Comparison of ENCODE assay signal across 8 cellular contexts in genomic region chr11:65471410-65471762, GRCh38. TPM values are rescaled to one million over a fixed set of nuclear protein-coding genes. Genes with fewer than 3 reads are reported as not detected.
DNase-seq lines count a peak whose midpoint lies in the region; ATAC-seq and TF ChIP-seq lines count a peak whose summit lies in the region.

No MANE protein-coding gene starts in this region.

- intact Hi-C loops in left ventricle myocardium superior (cut with micrococcal nuclease), result no loop called here

- H3K4me3 Mint-ChIP-seq in activated naive CD4-positive, alpha-beta T cell treated with anti-CD3 and anti-CD28 coated beads, Interleukin-2, amount 50 U/mL, for 24 hours, result peak overlapping the region; percentile 78

- TF ChIP-seq CTCF in retinal pigment epithelial cell (conservative IDR thresholded peaks at IDR 0.05; ENCODE audit: low read depth, low read length), result peak; percentile 62

- H3K4me3 ChIP-seq in retinal pigment epithelial cell (ENCODE audit: low read length), result peak overlapping the region; percentile 20

- peak overlapping the region; percentile 99 for H3K27ac Mint-ChIP-seq in activated naive CD4-positive, alpha-beta T cell treated with anti-CD3 and anti-CD28 coated beads, Interleukin-2, amount 50 U/mL, for 24 hours

- H3K4me1 Mint-ChIP-seq in activated naive CD4-positive, alpha-beta T cell treated with anti-CD3 and anti-CD28 coated beads, Interleukin-2, amount 50 U/mL, for 24 hours, result peaks cover 20% of the 10 kb centered on the region

- no peaks in the 10 kb centered on the region for H3K9me3 Mint-ChIP-seq in activated naive CD4-positive, alpha-beta T cell treated with anti-CD3 and anti-CD28 coated beads, Interleukin-2, amount 50 U/mL, for 24 hours

- ATAC-seq in left ventricle myocardium superior (peak; percentile 88), GM19328 (IDR thresholded peaks at IDR 0.05; ENCODE audit: unreplicated experiment) (no peak)

- no peak for DNase-seq in activated naive CD4-positive, alpha-beta T cell (lab: John Stamatoyannopoulos, UW)
- DNase-seq in NCI-H226 (peak; percentile 62), amygdala (lab: John Stamatoyannopoulos, UW) (peak in 38 of 56 donors; percentile 20 to 77 (median 46)), left ventricle myocardium superior (peak; percentile 86), retinal pigment epithelial cell (ENCODE audit: low read depth) (peak; percentile 70), SKM-1 (lab: John Stamatoyannopoulos, UW; ENCODE audit: unreplicated experiment) (no peak)

- H3K36me3 Mint-ChIP-seq in activated naive CD4-positive, alpha-beta T cell treated with anti-CD3 and anti-CD28 coated beads, Interleukin-2, amount 50 U/mL, for 24 hours, result no peaks in the 10 kb centered on the region

- H3K27me3 Mint-ChIP-seq in activated naive CD4-positive, alpha-beta T cell treated with anti-CD3 and anti-CD28 coated beads, Interleukin-2, amount 50 U/mL, for 24 hours, result no peaks in the 10 kb centered on the region

RNA-seq across cellular contexts. Expression of gene MALAT1, which starts 27.5 kb away (rescaled TPM):
- total RNA-seq in left ventricle myocardium superior, result 7,191 TPM

RNA-seq across cellular contexts. Expression of gene NEAT1, which starts 48.8 kb away (rescaled TPM):
- 508 TPM for total RNA-seq in left ventricle myocardium superior

RNA-seq across cellular contexts. Expression of gene SCYL1, which starts 53.5 kb away (rescaled TPM):
- 60.4 TPM for total RNA-seq in left ventricle myocardium superior

Comparison
In these comparisons a context has a peak if more than half of its experiments do, and no peak if none do; other contexts are left out.
1. DNase-seq: peak in NCI-H226 (single experiment), amygdala (38 of 56), left ventricle myocardium superior (single experiment) and retinal pigment epithelial cell (single experiment); none in activated naive CD4-positive, alpha-beta T cell (0 of 4) and SKM-1 (single experiment).